In genomic region chr1:59763418-59763817, GRCh38 we compare ENCODE assay signal across 37 cellular contexts.
"Had no signal": no experiment of that assay in that cellular context is flagged by ENCODE, and none has a peak within 500 bp of the region (broad histone marks: within the 10 kb centered on the region; RNA-seq: fewer than 3 reads in every experiment).

No MANE protein-coding gene starts in this region.

- H3K4me3 Mint-ChIP-seq: activated CD4-positive, alpha-beta memory T cell treated with anti-CD3 and anti-CD28 coated beads, Interleukin-2, amount 10 ng/mL, durations not matched to agents 7 days and 5 days; activated CD4-positive, alpha-beta T cell treated with anti-CD3 and anti-CD28 coated beads for 36 hours; activated CD4-positive, alpha-beta T cell treated with anti-CD3 and anti-CD28 coated beads, Interleukin-2, amount 10 ng/mL, durations not matched to agents 7 days and 5 days; activated CD8-positive, alpha-beta memory T cell treated with anti-CD3 and anti-CD28 coated beads, Interleukin-2, amount 10 ng/mL, durations not matched to agents 7 days and 5 days; activated CD8-positive, alpha-beta T cell treated with anti-CD3 and anti-CD28 coated beads, Interleukin-2, amount 10 ng/mL, durations not matched to agents 7 days and 5 days; activated naive CD4-positive, alpha-beta T cell treated with anti-CD3 and anti-CD28 coated beads, Interleukin-2, amount 10 ng/mL, durations not matched to agents 7 days and 5 days; activated naive CD4-positive, alpha-beta T cell treated with anti-CD3 and anti-CD28 coated beads, Interleukin-2, amount 50 U/mL, for 24 hours; activated naive CD8-positive, alpha-beta T cell; activated naive CD8-positive, alpha-beta T cell treated with anti-CD3 and anti-CD28 coated beads, Interleukin-2, amount 10 ng/mL, durations not matched to agents 7 days and 5 days; activated naive CD8-positive, alpha-beta T cell treated with anti-CD3 and anti-CD28 coated beads, Interleukin-2, amount 50 U/mL, for 24 hours; activated T-cell treated with anti-CD3 and anti-CD28 coated beads, Interleukin-2, amount 50 U/mL, for 4 hours; brain; central memory CD8-positive, alpha-beta T cell; T-helper 1 cell treated with Interleukin-12 subunit alpha and Interleukin-12 subunit beta and Interleukin-4 antibody, amounts not matched to agents 30 μg/mL and 1 μg/mL, for 36 hours; T-helper 2 cell treated with Interferon-gamma antibody and Interleukin-4, amounts not matched to agents 5 μg/mL and 100 μg/mL, for 36 hours; WTC11 had no signal

- H3K36me3 Mint-ChIP-seq: activated CD8-positive, alpha-beta memory T cell treated with anti-CD3 and anti-CD28 coated beads, Interleukin-2, amount 10 ng/mL, durations not matched to agents 7 days and 5 days; activated naive CD4-positive, alpha-beta T cell treated with anti-CD3 and anti-CD28 coated beads, Interleukin-2, amount 10 ng/mL, durations not matched to agents 7 days and 5 days; activated naive CD4-positive, alpha-beta T cell treated with anti-CD3 and anti-CD28 coated beads, Interleukin-2, amount 50 U/mL, for 24 hours; activated naive CD8-positive, alpha-beta T cell; activated naive CD8-positive, alpha-beta T cell treated with anti-CD3 and anti-CD28 coated beads, Interleukin-2, amount 10 ng/mL, durations not matched to agents 7 days and 5 days; brain; WTC11 had no signal

- H3K4me3 ChIP-seq: cardiac muscle cell had no signal

- H3K27ac ChIP-seq: cardiac muscle cell, WERI-Rb-1 had no signal

- ATAC-seq: activated CD4-positive, alpha-beta T cell treated with anti-CD3 and anti-CD28 coated beads for 36 hours; activated CD4-positive, CD25-positive, alpha-beta regulatory T cell treated with anti-CD3 and anti-CD28 coated beads, Interleukin-2, amount 50 U/mL, for 24 hours; activated CD8-positive, alpha-beta memory T cell treated with anti-CD3 and anti-CD28 coated beads, Interleukin-2, amount 10 ng/mL, durations not matched to agents 7 days and 5 days; activated CD8-positive, alpha-beta T cell treated with anti-CD3 and anti-CD28 coated beads, Interleukin-2, amount 10 ng/mL, durations not matched to agents 7 days and 5 days; activated naive CD8-positive, alpha-beta T cell treated with anti-CD3 and anti-CD28 coated beads, Interleukin-2, amount 50 U/mL, for 24 hours; activated T-cell treated with anti-CD3 and anti-CD28 coated beads, Interleukin-2, amount 50 U/mL, for 4 hours; WTC11 had no signal

- H3K36me3 ChIP-seq: cardiac muscle cell, WERI-Rb-1 had no signal

- FAIRE-seq: bronchial epithelial cell had no signal

- H3K27me3 ChIP-seq: cardiac muscle cell had no signal

- DNase-seq: activated CD4-positive, alpha-beta memory T cell treated with anti-CD3 and anti-CD28 coated beads, Interleukin-2, amount 10 ng/mL, durations not matched to agents 7 days and 5 days; activated CD4-positive, alpha-beta T cell treated with anti-CD3 and anti-CD28 coated beads for 1 hour; activated CD4-positive, alpha-beta T cell treated with anti-CD3 and anti-CD28 coated beads for 36 hours; activated CD4-positive, alpha-beta T cell treated with anti-CD3 and anti-CD28 coated beads for 48 hours; activated CD4-positive, alpha-beta T cell treated with anti-CD3 and anti-CD28 coated beads, Interleukin-2, amount 10 ng/mL, durations not matched to agents 7 days and 5 days; activated CD4-positive, alpha-beta T cell treated with anti-CD3 and anti-CD28 coated beads, Interleukin-2, amount 50 U/mL, for 48 hours; activated CD4-positive, CD25-positive, alpha-beta regulatory T cell; activated CD8-positive, alpha-beta memory T cell treated with anti-CD3 and anti-CD28 coated beads for 24 hours; activated CD8-positive, alpha-beta memory T cell treated with anti-CD3 and anti-CD28 coated beads, Interleukin-2, amount 10 ng/mL, durations not matched to agents 7 days and 5 days; activated CD8-positive, alpha-beta memory T cell treated with anti-CD3 and anti-CD28 coated beads, Interleukin-2, amount 50 U/mL, for 48 hours; activated CD8-positive, alpha-beta T cell treated with anti-CD3 and anti-CD28 coated beads, Interleukin-2, amount 10 ng/mL, durations not matched to agents 7 days and 5 days; activated effector memory CD4-positive, alpha-beta T cell treated with Interleukin-2 at 50 U/mL for 16 hours; activated gamma-delta T cell; activated naive CD4-positive, alpha-beta T cell treated with anti-CD3 and anti-CD28 coated beads, Interleukin-2, amount 10 ng/mL, durations not matched to agents 7 days and 5 days; activated naive CD4-positive, alpha-beta T cell treated with Interleukin-2 at 50 U/mL for 16 hours; activated naive CD8-positive, alpha-beta T cell treated with anti-CD3 and anti-CD28 coated beads, Interleukin-2, amount 10 ng/mL, durations not matched to agents 7 days and 5 days; activated naive CD8-positive, alpha-beta T cell treated with anti-CD3 and anti-CD28 coated beads, Interleukin-2, amount 50 U/mL, for 24 hours; activated T-cell treated with anti-CD3 and anti-CD28 coated beads, Interleukin-2, amount 50 U/mL, for 4 hours; amniotic stem cell; aorta; caudate nucleus; cerebellar nuclear complex; T-helper 1 cell; T-helper 2 cell; T-helper 9 cell; WERI-Rb-1 had no signal

- H3K27me3 Mint-ChIP-seq: activated CD4-positive, alpha-beta memory T cell treated with anti-CD3 and anti-CD28 coated beads, Interleukin-2, amount 10 ng/mL, durations not matched to agents 7 days and 5 days; activated CD4-positive, alpha-beta T cell treated with anti-CD3 and anti-CD28 coated beads for 36 hours; activated CD4-positive, alpha-beta T cell treated with anti-CD3 and anti-CD28 coated beads, Interleukin-2, amount 10 ng/mL, durations not matched to agents 7 days and 5 days; activated CD8-positive, alpha-beta memory T cell treated with anti-CD3 and anti-CD28 coated beads, Interleukin-2, amount 10 ng/mL, durations not matched to agents 7 days and 5 days; activated naive CD4-positive, alpha-beta T cell treated with anti-CD3 and anti-CD28 coated beads, Interleukin-2, amount 50 U/mL, for 24 hours; activated naive CD8-positive, alpha-beta T cell; activated naive CD8-positive, alpha-beta T cell treated with anti-CD3 and anti-CD28 coated beads, Interleukin-2, amount 10 ng/mL, durations not matched to agents 7 days and 5 days; activated naive CD8-positive, alpha-beta T cell treated with anti-CD3 and anti-CD28 coated beads, Interleukin-2, amount 50 U/mL, for 24 hours; brain; central memory CD8-positive, alpha-beta T cell had no signal

- H3K4me1 Mint-ChIP-seq: activated CD4-positive, alpha-beta T cell treated with anti-CD3 and anti-CD28 coated beads for 36 hours had no signal

- H3K27ac Mint-ChIP-seq: activated CD4-positive, alpha-beta memory T cell treated with anti-CD3 and anti-CD28 coated beads, Interleukin-2, amount 10 ng/mL, durations not matched to agents 7 days and 5 days; activated CD4-positive, alpha-beta T cell treated with anti-CD3 and anti-CD28 coated beads for 36 hours; activated CD4-positive, alpha-beta T cell treated with anti-CD3 and anti-CD28 coated beads, Interleukin-2, amount 10 ng/mL, durations not matched to agents 7 days and 5 days; activated CD8-positive, alpha-beta memory T cell treated with anti-CD3 and anti-CD28 coated beads, Interleukin-2, amount 10 ng/mL, durations not matched to agents 7 days and 5 days; activated CD8-positive, alpha-beta T cell treated with anti-CD3 and anti-CD28 coated beads, Interleukin-2, amount 10 ng/mL, durations not matched to agents 7 days and 5 days; activated naive CD4-positive, alpha-beta T cell treated with anti-CD3 and anti-CD28 coated beads, Interleukin-2, amount 10 ng/mL, durations not matched to agents 7 days and 5 days; activated naive CD4-positive, alpha-beta T cell treated with anti-CD3 and anti-CD28 coated beads, Interleukin-2, amount 50 U/mL, for 24 hours; activated naive CD8-positive, alpha-beta T cell; activated naive CD8-positive, alpha-beta T cell treated with anti-CD3 and anti-CD28 coated beads, Interleukin-2, amount 10 ng/mL, durations not matched to agents 7 days and 5 days; activated naive CD8-positive, alpha-beta T cell treated with anti-CD3 and anti-CD28 coated beads, Interleukin-2, amount 50 U/mL, for 24 hours; activated T-helper 2 cell treated with anti-CD3 and anti-CD28 coated beads, Interferon-gamma antibody, Interleukin-2, Interleukin-4, amounts not matched to agents 10 μg/mL and 5 μg/mL and 100 μg/mL, durations not matched to agents 14 hours and 24 hours and 36 hours; T-helper 1 cell treated with Interleukin-12 subunit alpha and Interleukin-12 subunit beta and Interleukin-4 antibody, amounts not matched to agents 30 μg/mL and 1 μg/mL, for 36 hours; T-helper 2 cell treated with Interferon-gamma antibody and Interleukin-4, amounts not matched to agents 5 μg/mL and 100 μg/mL, for 36 hours; WTC11 had no signal

- H3K9me3 Mint-ChIP-seq: activated CD4-positive, alpha-beta memory T cell treated with anti-CD3 and anti-CD28 coated beads, Interleukin-2, amount 10 ng/mL, durations not matched to agents 7 days and 5 days; activated CD4-positive, alpha-beta T cell treated with anti-CD3 and anti-CD28 coated beads, Interleukin-2, amount 10 ng/mL, durations not matched to agents 7 days and 5 days; activated naive CD4-positive, alpha-beta T cell treated with anti-CD3 and anti-CD28 coated beads, Interleukin-2, amount 10 ng/mL, durations not matched to agents 7 days and 5 days; activated naive CD4-positive, alpha-beta T cell treated with anti-CD3 and anti-CD28 coated beads, Interleukin-2, amount 50 U/mL, for 24 hours; activated naive CD8-positive, alpha-beta T cell treated with anti-CD3 and anti-CD28 coated beads, Interleukin-2, amount 10 ng/mL, durations not matched to agents 7 days and 5 days; activated naive CD8-positive, alpha-beta T cell treated with anti-CD3 and anti-CD28 coated beads, Interleukin-2, amount 50 U/mL, for 24 hours; activated T-cell treated with anti-CD3 and anti-CD28 coated beads, Interleukin-2, amount 50 U/mL, for 4 hours; activated T-helper 2 cell treated with anti-CD3 and anti-CD28 coated beads, Interferon-gamma antibody, Interleukin-2, Interleukin-4, amounts not matched to agents 10 μg/mL and 5 μg/mL and 100 μg/mL, durations not matched to agents 14 hours and 24 hours and 36 hours; brain; central memory CD8-positive, alpha-beta T cell; T-helper 1 cell treated with Interleukin-12 subunit alpha and Interleukin-12 subunit beta and Interleukin-4 antibody, amounts not matched to agents 30 μg/mL and 1 μg/mL, for 36 hours; T-helper 2 cell treated with Interferon-gamma antibody and Interleukin-4, amounts not matched to agents 5 μg/mL and 100 μg/mL, for 36 hours; WTC11 had no signal
